In genomic region chr19:53906211-53907192, GRCh38 we compare ENCODE assay signal across 8 cellular contexts. TPM values are rescaled to one million over a fixed set of nuclear protein-coding genes. Genes with fewer than 3 reads are reported as not detected.
DNase-seq lines count a peak whose midpoint lies in the region; ATAC-seq and TF ChIP-seq lines count a peak whose summit lies in the region.

No MANE protein-coding gene starts in this region.

- H3F3A ChIP-seq in neural progenitor cell (ENCODE audit: low read depth): peaks cover 17% of the 10 kb centered on the region

- ATAC-seq in esophagus mucosa (peak; percentile 55), GM19328 (IDR thresholded peaks at IDR 0.05; ENCODE audit: unreplicated experiment) (no peak), HG03571 (IDR thresholded peaks at IDR 0.05; ENCODE audit: unreplicated experiment) (no peak)

- H3K27me3 ChIP-seq in neural progenitor cell (peaks cover 76% of the 10 kb centered on the region), suprapubic skin (peaks cover 70% of the 10 kb centered on the region)

- H2AFZ ChIP-seq in neural progenitor cell (replicated peaks): no peak overlapping the region

- no peak overlapping the region for H3K9ac ChIP-seq in neural progenitor cell

- peak overlapping the region in 1 of 2 donors; percentile 87 for H3K4me3 Mint-ChIP-seq in CD14-positive monocyte
- H3K4me3 Mint-ChIP-seq in neural progenitor cell: peak overlapping the region; percentile 66

- H3K4me3 ChIP-seq in neural progenitor cell: peak overlapping the region; percentile 33
- H3K4me3 ChIP-seq in suprapubic skin: no peak overlapping the region

- H3K36me3 ChIP-seq in neural progenitor cell (no peaks in the 10 kb centered on the region), suprapubic skin (no peaks in the 10 kb centered on the region)

- H3K36me3 Mint-ChIP-seq in CD14-positive monocyte (peaks cover 14 to 23% of the 10 kb centered on the region in 2 donors), neural progenitor cell (peaks cover 10% of the 10 kb centered on the region)

- WGBS in suprapubic skin: 12% methylated on average over 34 of the region's 48 CpGs

- H3K9me3 Mint-ChIP-seq in CD14-positive monocyte: peaks cover 0 to 34% (median 22%) of the 10 kb centered on the region in 7 donors
- no peaks in the 10 kb centered on the region for H3K9me3 Mint-ChIP-seq in neural progenitor cell

- intact Hi-C loops in CD14-positive monocyte (cut with micrococcal nuclease): loop anchor here (2.0 kb wide), 1 partner anchor 124 kb away; no protein-coding TSS in a partner anchor

- no peak for TF ChIP-seq POLR2A in suprapubic skin (IDR thresholded peaks at IDR 0.05)

- peaks cover 35% of the 10 kb centered on the region for H4K20me1 ChIP-seq in neural progenitor cell (ENCODE audit: low read depth)

- DNase-seq in CD14-positive monocyte (ENCODE audit: low spot score) (no peak), neural progenitor cell (ENCODE audit: low spot score) (peak; percentile 71), suprapubic skin (ENCODE audit: low spot score in 2 of 2) (no peak)
- peak; percentile 76 for DNase-seq in activated CD8-positive, alpha-beta memory T cell treated with anti-CD3 and anti-CD28 coated beads, Interleukin-2, amount 50 U/mL, for 4 hours

- H3K27ac ChIP-seq in neural progenitor cell (no peak overlapping the region), suprapubic skin (no peak overlapping the region)

- TF ChIP-seq EP300 in suprapubic skin (IDR thresholded peaks at IDR 0.05): no peak

- no peaks in the 10 kb centered on the region for H3K9me3 ChIP-seq in neural progenitor cell (ENCODE audit: low read depth)
- no peaks in the 10 kb centered on the region for H3K9me3 ChIP-seq in suprapubic skin

- H3K4me2 ChIP-seq in neural progenitor cell: peak overlapping the region; percentile 83

- H3K27me3 Mint-ChIP-seq in CD14-positive monocyte (ENCODE audit: low read depth in 3 of 3) (peaks cover 66 to 79% (median 68%) of the 10 kb centered on the region in 3 donors), neural progenitor cell (ENCODE audit: insufficient read depth, low read depth) (peaks cover 29% of the 10 kb centered on the region)

- H3K4me1 ChIP-seq in neural progenitor cell (peaks cover 9% of the 10 kb centered on the region), suprapubic skin (peaks cover 10% of the 10 kb centered on the region)

- H3K79me2 ChIP-seq in neural progenitor cell (ENCODE audit: low read depth): peaks cover 10% of the 10 kb centered on the region

- peaks cover 27% of the 10 kb centered on the region for H3K4me1 Mint-ChIP-seq in CD14-positive monocyte
- H3K4me1 Mint-ChIP-seq in neural progenitor cell: peaks cover 42% of the 10 kb centered on the region

- H3K27ac Mint-ChIP-seq in CD14-positive monocyte (peak overlapping the region in 1 of 7 donors; percentile 69), neural progenitor cell (no peak overlapping the region)

- peak; percentile 99 for TF ChIP-seq CTCF in CD14-positive monocyte (IDR thresholded peaks at IDR 0.05)
- TF ChIP-seq CTCF in LNCAP (IDR thresholded peaks at IDR 0.05): peak; percentile 87
- TF ChIP-seq CTCF in neural progenitor cell (IDR thresholded peaks at IDR 0.05): peak; percentile 81
- peak; percentile 20 to 84 for TF ChIP-seq CTCF in suprapubic skin (IDR thresholded peaks at IDR 0.05)

RNA-seq across cellular contexts. Expression of gene CACNG7, which starts 2.6 kb away (rescaled TPM):
- not detected for polyA plus RNA-seq in CD14-positive monocyte
- total RNA-seq in esophagus mucosa (not detected), neural progenitor cell (ENCODE audit: low replicate concordance) (6.7 and 27.3 TPM in 2 replicates), suprapubic skin (not detected)

RNA-seq across cellular contexts. Expression of gene PRKCG, which starts 24.5 kb away (rescaled TPM):
- polyA plus RNA-seq in CD14-positive monocyte: not detected
- total RNA-seq in esophagus mucosa (not detected), neural progenitor cell (ENCODE audit: low replicate concordance) (0.51 and 3.3 TPM in 2 replicates), suprapubic skin (not detected)

RNA-seq across cellular contexts. Expression of gene MYADM, which starts 38.8 kb away (rescaled TPM):
- 100 to 1,000 TPM; 254 to 310 TPM for polyA plus RNA-seq in CD14-positive monocyte
- total RNA-seq in esophagus mucosa (6.9 TPM), neural progenitor cell (ENCODE audit: low replicate concordance) (11.5 and 25.6 TPM in 2 replicates), suprapubic skin (10 to 100 TPM; 27.5 to 72.4 (median 67.4) TPM)

RNA-seq across cellular contexts. Expression of gene CACNG8, which starts 56.2 kb away (rescaled TPM):
- polyA plus RNA-seq in CD14-positive monocyte: not detected
- total RNA-seq in esophagus mucosa (not detected), neural progenitor cell (ENCODE audit: low replicate concordance) (0.02 and 0.37 TPM in 2 replicates), suprapubic skin (under 1 TPM in 2 of 4 donors, not detected in 2; 0.08 to 0.25 TPM)

Comparison
In these comparisons a context has a peak if more than half of its experiments do, and no peak if none do; other contexts are left out.
1. DNase-seq: peak in activated CD8-positive, alpha-beta memory T cell treated with anti-CD3 and anti-CD28 coated beads, Interleukin-2, amount 50 U/mL, for 4 hours (single experiment) and neural progenitor cell (single experiment); none in CD14-positive monocyte (single experiment) and suprapubic skin (0 of 2).
2. Peak in every context shown above with its lines, with median percentiles within 50 percentile points of each other: CTCF ChIP-seq.